Comparison of ENCODE assay signal across 19 cellular contexts in genomic region chr2:150063950-150064549, GRCh38.
DNase-seq lines count a peak whose midpoint lies in the region; ATAC-seq, FAIRE-seq and TF ChIP-seq lines count a peak whose summit lies in the region.
"Had no signal": no experiment of that assay in that cellular context is flagged by ENCODE, and none has a peak within 500 bp of the region (broad histone marks: within the 10 kb centered on the region; RNA-seq: fewer than 3 reads in every experiment).

No MANE protein-coding gene starts in this region.

- H3K27me3 ChIP-seq in iPS-20b (ENCODE audit: insufficient read depth, low read length) (no peaks in the 10 kb centered on the region), brain microvascular endothelial cell (replicated peaks) (no peaks in the 10 kb centered on the region)
- H3K27me3 ChIP-seq: BLaER1, esophagus muscularis mucosa, MG63, upper lobe of right lung had no signal

- H3K9me3 ChIP-seq in iPS-20b (ENCODE audit: insufficient read depth, low read depth, low read length) (no peaks in the 10 kb centered on the region), kidney (ENCODE audit: control insufficient read depth in 1 of 2, low read length in 2 of 2) (no peaks in the 10 kb centered on the region)
- H3K9me3 ChIP-seq: BLaER1, esophagus muscularis mucosa, MG63, upper lobe of right lung had no signal

- in situ Hi-C loops in brain microvascular endothelial cell (cut with HindIII; ENCODE audit: low pct_ligation_motif_present, low sequenced_read_pairs) = no loop called here

- DNase-seq in Right ventricle myocardium inferior (ENCODE audit: missing footprints) (no peak), cardiac septum (ENCODE audit: low spot score) (no peak), amniotic epithelial cell (ENCODE audit: low read depth) (peak; percentile 6), NCI-H774 (lab: John Stamatoyannopoulos, UW) (no peak), brain microvascular endothelial cell (no peak), kidney (no peak)
- DNase-seq in activated CD8-positive, alpha-beta memory T cell treated with anti-CD3 and anti-CD28 coated beads for 24 hours = no peak
- DNase-seq: activated CD4-positive, alpha-beta memory T cell treated with anti-CD3 and anti-CD28 coated beads, Interleukin-2, amount 10 ng/mL, durations not matched to agents 7 days and 5 days; activated CD4-positive, CD25-positive, alpha-beta regulatory T cell; activated naive CD4-positive, alpha-beta T cell treated with anti-CD3 and anti-CD28 coated beads for 36 hours; effector CD8-positive, alpha-beta T cell; MG63; NCI-H1417 treated with DMSO at 0.1 percent for 48 hours; NCI-H82; upper lobe of right lung had no signal

- peak; percentile 34 for ATAC-seq in Right ventricle myocardium inferior
- ATAC-seq: upper lobe of right lung had no signal

- H3K4me3 ChIP-seq in iPS-20b (ENCODE audit: low read length) (peak overlapping the region; percentile 36; the same call in 1 of the 2 replicates), brain microvascular endothelial cell (ENCODE audit: low read depth, low read length) (no peak overlapping the region), kidney (ENCODE audit: low read length in 2 of 2) (no peak overlapping the region)
- H3K4me3 ChIP-seq: BLaER1, esophagus muscularis mucosa, MG63, upper lobe of right lung had no signal

- H3K9ac ChIP-seq in iPS-20b (ENCODE audit: low read depth, low read length) (peak overlapping the region; percentile 42; the same call in 1 of the 2 replicates), kidney (ENCODE audit: low read length in 2 of 2) (no peak overlapping the region)
- H3K9ac ChIP-seq: BLaER1 had no signal

- H3K27ac ChIP-seq in iPS-20b (ENCODE audit: low read length) (peak overlapping the region; percentile 23), brain microvascular endothelial cell (no peak overlapping the region), kidney (ENCODE audit: low read depth in 2 of 2, low read length in 2 of 2) (no peak overlapping the region)
- H3K27ac ChIP-seq: BLaER1, esophagus muscularis mucosa, upper lobe of right lung had no signal

- intact Hi-C loops in Right ventricle myocardium inferior (cut with DNase I) (no loop called here), cardiac septum (cut with DNase I) (no loop called here), kidney (cut with DNase I) (no loop called here)

- FAIRE-seq in kidney (lab: Jason Lieb, UNC) = no peak
- FAIRE-seq: A204.1 had no signal

- no peak for TF ChIP-seq CTCF in brain microvascular endothelial cell (IDR thresholded peaks at IDR 0.05; ENCODE audit: low read depth, low read length, missing control alignments)
- TF ChIP-seq CTCF in kidney (IDR thresholded peaks at IDR 0.05; ENCODE audit: borderline replicate concordance, extremely low read depth, insufficient read depth) = no peak

- peaks cover 55% of the 10 kb centered on the region for H3K4me1 ChIP-seq in iPS-20b (ENCODE audit: insufficient read depth, low read length)
- H3K4me1 ChIP-seq in kidney (ENCODE audit: control insufficient read depth in 1 of 2, insufficient read depth in 1 of 2, low read depth in 1 of 2, low read length in 2 of 2) = no peaks in the 10 kb centered on the region
- H3K4me1 ChIP-seq: upper lobe of right lung had no signal

- H3K36me3 ChIP-seq in iPS-20b (ENCODE audit: insufficient read depth, low read depth, low read length) (no peaks in the 10 kb centered on the region), brain microvascular endothelial cell (replicated peaks) (no peaks in the 10 kb centered on the region), kidney (ENCODE audit: control insufficient read depth in 1 of 2, insufficient read depth in 2 of 2, low read length in 2 of 2) (no peaks in the 10 kb centered on the region)
- H3K36me3 ChIP-seq: BLaER1, esophagus muscularis mucosa, MG63, upper lobe of right lung had no signal
